Comparison of ENCODE assay signal across 23 cellular contexts in the genomic region with DNA sequence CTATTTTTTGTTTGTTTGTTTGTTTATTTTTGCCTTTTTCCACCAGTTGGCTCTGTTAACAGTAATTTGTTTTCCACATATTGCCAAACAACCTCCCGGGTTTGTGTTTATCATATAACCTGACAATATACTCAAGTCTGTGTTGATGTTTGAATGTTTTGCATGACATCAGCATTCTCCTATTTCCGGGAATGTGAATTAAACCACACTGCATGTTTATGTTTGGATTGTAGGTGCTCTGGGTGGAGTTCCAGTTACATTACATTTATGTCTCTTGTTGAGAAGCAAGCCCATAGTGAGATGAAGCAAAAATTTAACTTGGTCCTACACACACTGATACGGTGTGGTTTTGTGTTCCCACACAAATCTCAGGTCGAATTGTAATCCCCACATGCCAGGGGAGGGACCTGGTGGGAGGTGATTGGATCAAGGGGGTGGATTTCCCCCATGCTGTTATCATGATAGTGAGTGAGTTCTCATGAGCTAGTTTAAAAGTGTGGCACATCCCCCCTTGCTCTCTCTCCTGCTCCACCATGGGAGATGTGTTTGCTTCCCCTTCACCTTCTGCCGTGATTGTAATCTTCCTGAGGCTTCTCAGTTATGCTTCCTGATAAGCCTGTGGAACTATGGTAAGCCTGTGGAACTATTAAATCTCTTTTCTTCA. TPM values are rescaled to one million over a fixed set of nuclear protein-coding genes. Genes with fewer than 3 reads are reported as not detected.
DNase-seq lines count a peak whose midpoint lies in the region; ATAC-seq and TF ChIP-seq lines count a peak whose summit lies in the region.
"Had no signal": no experiment of that assay in that cellular context is flagged by ENCODE, and none has a peak within 500 bp of the region (broad histone marks: within the 10 kb centered on the region; RNA-seq: fewer than 3 reads in every experiment).

No MANE protein-coding gene starts in this region.

- DNase-seq in stimulated activated naive CD8-positive, alpha-beta T cell treated with anti-CD3 and anti-CD28 coated beads, Interleukin-15, amount 100 ng/mL, for 72 hours, result no peak
- no peak for DNase-seq in stimulated activated naive CD8-positive, alpha-beta T cell treated with anti-CD3 and anti-CD28 coated beads, Interleukin-15, Interleukin-2, amounts not matched to agents 100 U/mL and 50 U/mL, for 24 hours
- DNase-seq in LHCN-M2 (ENCODE audit: low read depth), result peak; percentile 28
- peak; percentile 55 for DNase-seq in brain microvascular endothelial cell
- DNase-seq in stimulated activated naive B cell treated with anti-CD40 and anti-IgM and Interleukin-4, amounts not matched to agents 10 μg/mL and 1 μg/mL and 100 μg/mL, for 72 hours, result no peak
- no peak for DNase-seq in MV-4-11 (lab: John Stamatoyannopoulos, UW)
- no peak for DNase-seq in immature natural killer cell
- DNase-seq in SW 1271 (lab: John Stamatoyannopoulos, UW), result no peak
- DNase-seq: activated CD4-positive, alpha-beta T cell treated with anti-CD3 and anti-CD28 coated beads for 1 hour; activated naive CD4-positive, alpha-beta T cell treated with Interleukin-2 at 50 U/mL for 16 hours; activated T-cell treated with anti-CD3 and anti-CD28 coated beads, Interleukin-2, amount 50 U/mL, for 4 hours; GDM1; NCI-H1048; NCI-H2081 treated with DMSO at 0.1 percent for 48 hours; NCI-H446 treated with DMSO at 0.1 percent for 48 hours had no signal

- peaks cover 30% of the 10 kb centered on the region for H3K4me1 Mint-ChIP-seq in stimulated activated naive CD8-positive, alpha-beta T cell treated with anti-CD3 and anti-CD28 coated beads, Interleukin-15, amount 100 ng/mL, for 72 hours
- H3K4me1 Mint-ChIP-seq in stimulated activated naive B cell treated with anti-CD40 and anti-IgM and Interleukin-4, amounts not matched to agents 10 μg/mL and 1 μg/mL and 100 μg/mL, for 72 hours, result peaks cover 8 to 20% of the 10 kb centered on the region in 2 donors
- peaks cover 0 to 2% of the 10 kb centered on the region in 2 donors for H3K4me1 Mint-ChIP-seq in immature natural killer cell
- H3K4me1 Mint-ChIP-seq: central memory CD8-positive, alpha-beta T cell had no signal

- H3K36me3 Mint-ChIP-seq in stimulated activated naive B cell treated with anti-CD40 and anti-IgM and Interleukin-4, amounts not matched to agents 10 μg/mL and 1 μg/mL and 100 μg/mL, for 72 hours, result no peaks in the 10 kb centered on the region
- no peaks in the 10 kb centered on the region for H3K36me3 Mint-ChIP-seq in immature natural killer cell
- H3K36me3 Mint-ChIP-seq: type B pancreatic cell had no signal

- H3K27ac ChIP-seq in brain microvascular endothelial cell, result no peak overlapping the region

- no peaks in the 10 kb centered on the region for H3K9me3 Mint-ChIP-seq in stimulated activated naive CD8-positive, alpha-beta T cell treated with anti-CD3 and anti-CD28 coated beads, Interleukin-15, amount 100 ng/mL, for 72 hours
- no peaks in the 10 kb centered on the region for H3K9me3 Mint-ChIP-seq in stimulated activated naive B cell treated with anti-CD40 and anti-IgM and Interleukin-4, amounts not matched to agents 10 μg/mL and 1 μg/mL and 100 μg/mL, for 72 hours
- no peaks in the 10 kb centered on the region for H3K9me3 Mint-ChIP-seq in immature natural killer cell
- H3K9me3 Mint-ChIP-seq: activated T-cell treated with anti-CD3 and anti-CD28 coated beads, Interleukin-2, amount 50 U/mL, for 4 hours; central memory CD8-positive, alpha-beta T cell; type B pancreatic cell had no signal

- no peak overlapping the region for H3K4me3 Mint-ChIP-seq in stimulated activated naive CD8-positive, alpha-beta T cell treated with anti-CD3 and anti-CD28 coated beads, Interleukin-15, amount 100 ng/mL, for 72 hours
- H3K4me3 Mint-ChIP-seq in stimulated activated naive B cell treated with anti-CD40 and anti-IgM and Interleukin-4, amounts not matched to agents 10 μg/mL and 1 μg/mL and 100 μg/mL, for 72 hours, result no peak overlapping the region
- no peak overlapping the region for H3K4me3 Mint-ChIP-seq in immature natural killer cell
- H3K4me3 Mint-ChIP-seq: activated T-cell treated with anti-CD3 and anti-CD28 coated beads, Interleukin-2, amount 50 U/mL, for 4 hours; central memory CD8-positive, alpha-beta T cell; type B pancreatic cell had no signal

- in situ Hi-C loops in brain microvascular endothelial cell (cut with HindIII; ENCODE audit: low pct_ligation_motif_present, low sequenced_read_pairs), result no loop called here

- no peaks in the 10 kb centered on the region for H3K36me3 ChIP-seq in brain microvascular endothelial cell (replicated peaks)

- no peaks in the 10 kb centered on the region for H3K27me3 Mint-ChIP-seq in stimulated activated naive CD8-positive, alpha-beta T cell treated with anti-CD3 and anti-CD28 coated beads, Interleukin-15, amount 100 ng/mL, for 72 hours
- no peaks in the 10 kb centered on the region for H3K27me3 Mint-ChIP-seq in stimulated activated naive B cell treated with anti-CD40 and anti-IgM and Interleukin-4, amounts not matched to agents 10 μg/mL and 1 μg/mL and 100 μg/mL, for 72 hours
- peaks cover 0 to 4% (median 3%) of the 10 kb centered on the region in 3 donors for H3K27me3 Mint-ChIP-seq in immature natural killer cell (ENCODE audit: low read depth in 3 of 3)
- H3K27me3 Mint-ChIP-seq: progenitor cell of endocrine pancreas, type B pancreatic cell had no signal

- no peak overlapping the region for H3K27ac Mint-ChIP-seq in stimulated activated naive CD8-positive, alpha-beta T cell treated with anti-CD3 and anti-CD28 coated beads, Interleukin-15, amount 100 ng/mL, for 72 hours
- H3K27ac Mint-ChIP-seq in stimulated activated naive B cell treated with anti-CD40 and anti-IgM and Interleukin-4, amounts not matched to agents 10 μg/mL and 1 μg/mL and 100 μg/mL, for 72 hours, result peak overlapping the region; percentile 20
- no peak overlapping the region for H3K27ac Mint-ChIP-seq in immature natural killer cell
- H3K27ac Mint-ChIP-seq: progenitor cell of endocrine pancreas, type B pancreatic cell had no signal

- no peak overlapping the region for H3K4me3 ChIP-seq in brain microvascular endothelial cell (ENCODE audit: low read depth, low read length)

- no peaks in the 10 kb centered on the region for H3K27me3 ChIP-seq in brain microvascular endothelial cell (replicated peaks)

- TF ChIP-seq CTCF in brain microvascular endothelial cell (IDR thresholded peaks at IDR 0.05; ENCODE audit: low read depth, low read length, missing control alignments), result no peak

- peak; percentile 15 for ATAC-seq in stimulated activated naive CD8-positive, alpha-beta T cell treated with anti-CD3 and anti-CD28 coated beads, Interleukin-15, amount 100 ng/mL, for 72 hours
- no peak for ATAC-seq in stimulated activated naive CD8-positive, alpha-beta T cell treated with anti-CD3 and anti-CD28 coated beads, Interleukin-15, Interleukin-2, amounts not matched to agents 100 U/mL and 50 U/mL, for 24 hours
- ATAC-seq in stimulated activated naive B cell treated with anti-CD40 and anti-IgM and Interleukin-4, amounts not matched to agents 10 μg/mL and 1 μg/mL and 100 μg/mL, for 72 hours (replicated peaks), result no peak
- ATAC-seq: activated T-cell treated with anti-CD3 and anti-CD28 coated beads, Interleukin-2, amount 50 U/mL, for 4 hours; Panc1 had no signal

RNA-seq across cellular contexts. Expression of a gene that starts 54.4 kb away (rescaled TPM):
- total RNA-seq in LHCN-M2 (2014; rRNA removed), result not detected in 2 replicates
- not detected for polyA plus RNA-seq in LHCN-M2 (2012)
- polyA plus RNA-seq in immature natural killer cell, result 1 to 10 TPM in 2 of 3 donors, not detected in 1; 1.5 to 1.8 TPM
- total RNA-seq: dermis microvascular lymphatic vessel endothelial cell; endothelial cell of umbilical vein; lung microvascular endothelial cell; progenitor cell of endocrine pancreas; T-helper 1 cell treated with Interleukin-12 subunit alpha and Interleukin-12 subunit beta and Interleukin-4 antibody, amounts not matched to agents 30 ng/mL and 1 ng/mL, for 36 hours had no signal
- polyA plus RNA-seq: endothelial cell of umbilical vein had no signal

Comparison
In these comparisons a context has a peak if more than half of its experiments do, and no peak if none do; other contexts are left out.
1. DNase-seq: peak in LHCN-M2 (single experiment) and brain microvascular endothelial cell (single experiment); none in stimulated activated naive CD8-positive, alpha-beta T cell treated with anti-CD3 and anti-CD28 coated beads, Interleukin-15, amount 100 ng/mL, for 72 hours (0 of 2), stimulated activated naive CD8-positive, alpha-beta T cell treated with anti-CD3 and anti-CD28 coated beads, Interleukin-15, Interleukin-2, amounts not matched to agents 100 U/mL and 50 U/mL, for 24 hours (single experiment), stimulated activated naive B cell treated with anti-CD40 and anti-IgM and Interleukin-4, amounts not matched to agents 10 μg/mL and 1 μg/mL and 100 μg/mL, for 72 hours (single experiment), MV-4-11 (single experiment), immature natural killer cell (0 of 3) and SW 1271 (0 of 2).